Comparison of ENCODE assay signal across 13 cellular contexts in the genomic region with DNA sequence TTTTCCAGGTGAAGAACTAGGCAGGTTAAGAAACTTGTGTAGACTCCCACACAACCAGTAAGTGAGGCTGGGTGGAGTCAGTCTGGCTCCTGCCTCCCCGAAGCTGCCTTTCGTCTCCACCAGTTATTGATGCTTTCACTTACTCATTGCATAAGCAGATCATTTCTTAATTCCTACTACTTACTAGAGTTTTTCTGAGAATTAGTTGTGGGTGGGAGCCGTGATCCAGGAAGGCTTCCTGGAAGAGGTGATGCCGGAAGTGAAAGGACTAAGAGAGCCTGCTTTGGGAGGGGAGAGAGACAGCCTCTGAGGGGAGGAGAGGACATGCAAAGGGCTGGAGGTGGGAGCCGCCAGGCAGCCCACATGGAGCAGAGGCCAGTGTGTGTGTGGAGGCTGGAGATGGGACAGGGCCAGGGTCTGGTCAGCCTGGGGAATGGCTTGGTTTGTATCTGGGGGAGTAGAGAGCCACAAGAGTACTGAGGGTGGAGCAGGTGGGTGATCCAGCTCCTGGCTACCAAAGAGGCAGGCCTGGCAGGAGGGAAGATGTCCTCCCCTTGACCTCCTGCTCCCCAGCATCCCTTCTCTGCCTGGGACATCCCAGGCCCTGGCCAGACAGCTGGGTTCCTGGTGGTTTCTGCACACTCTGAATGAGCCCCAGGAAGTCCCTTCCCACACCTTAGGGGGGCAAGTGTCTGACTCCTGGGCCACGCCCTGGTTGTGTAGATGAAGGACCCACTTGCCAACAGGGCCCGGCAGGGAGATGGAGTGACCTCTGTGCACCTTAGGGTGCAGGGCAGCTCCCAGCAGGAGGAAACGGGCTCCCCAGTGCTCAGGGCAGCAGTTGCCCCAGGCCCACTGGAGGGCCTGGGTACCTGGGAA. TPM values are rescaled to one million over a fixed set of nuclear protein-coding genes. Genes with fewer than 3 reads are reported as not detected.
DNase-seq lines count a peak whose midpoint lies in the region; ATAC-seq and TF ChIP-seq lines count a peak whose summit lies in the region.
"Had no signal": no experiment of that assay in that cellular context is flagged by ENCODE, and none has a peak within 500 bp of the region (broad histone marks: within the 10 kb centered on the region; RNA-seq: fewer than 3 reads in every experiment).

No MANE protein-coding gene starts in this region.

- no peak for DNase-seq in activated CD4-positive, CD25-positive, alpha-beta regulatory T cell (lab: John Stamatoyannopoulos, UW)
- DNase-seq in activated CD8-positive, alpha-beta T cell treated with anti-CD3 and anti-CD28 coated beads, Interleukin-2, amount 10 ng/mL, durations not matched to agents 7 days and 5 days: peak; percentile 49
- DNase-seq in fibroblast of villous mesenchyme (ENCODE audit: low read depth) (peak; percentile 51), GM13977 (ENCODE audit: low spot score) (no peak)
- DNase-seq in stimulated activated naive B cell treated with anti-CD40 and anti-IgM and Interleukin-4, amounts not matched to agents 10 μg/mL and 1 μg/mL and 100 μg/mL, for 72 hours: no peak
- DNase-seq: esophagus squamous epithelium, NCI-H1417 treated with DMSO at 0.1 percent for 48 hours had no signal

- H3K9me3 Mint-ChIP-seq in activated CD8-positive, alpha-beta T cell treated with anti-CD3 and anti-CD28 coated beads, Interleukin-2, amount 10 ng/mL, durations not matched to agents 7 days and 5 days (ENCODE audit: insufficient read depth): no peaks in the 10 kb centered on the region
- peaks cover 0 to 4% of the 10 kb centered on the region in 2 donors for H3K9me3 Mint-ChIP-seq in stimulated activated naive B cell treated with anti-CD40 and anti-IgM and Interleukin-4, amounts not matched to agents 10 μg/mL and 1 μg/mL and 100 μg/mL, for 72 hours

- no peaks in the 10 kb centered on the region for H3K27me3 Mint-ChIP-seq in activated CD8-positive, alpha-beta T cell treated with anti-CD3 and anti-CD28 coated beads, Interleukin-2, amount 10 ng/mL, durations not matched to agents 7 days and 5 days (ENCODE audit: low read depth)
- H3K27me3 Mint-ChIP-seq in stimulated activated naive B cell treated with anti-CD40 and anti-IgM and Interleukin-4, amounts not matched to agents 10 μg/mL and 1 μg/mL and 100 μg/mL, for 72 hours: no peaks in the 10 kb centered on the region
- H3K27me3 Mint-ChIP-seq: progenitor cell of endocrine pancreas had no signal

- peaks cover 71% of the 10 kb centered on the region for H3K36me3 Mint-ChIP-seq in activated CD8-positive, alpha-beta T cell treated with anti-CD3 and anti-CD28 coated beads, Interleukin-2, amount 10 ng/mL, durations not matched to agents 7 days and 5 days (ENCODE audit: low read depth)
- peaks cover 27 to 48% of the 10 kb centered on the region in 2 donors for H3K36me3 Mint-ChIP-seq in stimulated activated naive B cell treated with anti-CD40 and anti-IgM and Interleukin-4, amounts not matched to agents 10 μg/mL and 1 μg/mL and 100 μg/mL, for 72 hours

- H3K27ac Mint-ChIP-seq in activated CD8-positive, alpha-beta T cell treated with anti-CD3 and anti-CD28 coated beads, Interleukin-2, amount 10 ng/mL, durations not matched to agents 7 days and 5 days: peak overlapping the region; percentile 83
- peak overlapping the region; percentile 27 for H3K27ac Mint-ChIP-seq in stimulated activated naive B cell treated with anti-CD40 and anti-IgM and Interleukin-4, amounts not matched to agents 10 μg/mL and 1 μg/mL and 100 μg/mL, for 72 hours
- H3K27ac Mint-ChIP-seq: progenitor cell of endocrine pancreas had no signal

- in situ Hi-C loops in GM13977 (cut with MboI; ENCODE audit: low pct_unique_long_range_greater_than_20kb, low sequenced_read_pairs, unreplicated experiment): no loop called here

- peaks cover 38% of the 10 kb centered on the region for H3K4me1 Mint-ChIP-seq in activated CD8-positive, alpha-beta T cell treated with anti-CD3 and anti-CD28 coated beads, Interleukin-2, amount 10 ng/mL, durations not matched to agents 7 days and 5 days (ENCODE audit: low read depth)
- H3K4me1 Mint-ChIP-seq in stimulated activated naive B cell treated with anti-CD40 and anti-IgM and Interleukin-4, amounts not matched to agents 10 μg/mL and 1 μg/mL and 100 μg/mL, for 72 hours: peaks cover 3 to 6% of the 10 kb centered on the region in 2 donors

- POLR2A ChIA-PET in activated CD8-positive, alpha-beta T cell treated with anti-CD3 and anti-CD28 coated beads, Interleukin-2, amount 10 ng/mL, durations not matched to agents 7 days and 5 days (lab: Charles Lee): interaction anchor here (0.6 to 4.5 kb wide), 3 partner anchors 12 to 19 kb away, joined by 3 to 22 read pairs (median 13); a partner anchor contains a TSS

- peak; percentile 88 to 90 for ATAC-seq in activated CD4-positive, CD25-positive, alpha-beta regulatory T cell treated with anti-CD3 and anti-CD28 coated beads, Interleukin-2, amount 50 U/mL, for 24 hours
- ATAC-seq in activated CD8-positive, alpha-beta T cell treated with anti-CD3 and anti-CD28 coated beads, Interleukin-2, amount 10 ng/mL, durations not matched to agents 7 days and 5 days: peak; percentile 62
- ATAC-seq in stimulated activated naive B cell treated with anti-CD40 and anti-IgM and Interleukin-4, amounts not matched to agents 10 μg/mL and 1 μg/mL and 100 μg/mL, for 72 hours (replicated peaks): no peak
- ATAC-seq in HG02571 (IDR thresholded peaks at IDR 0.05; ENCODE audit: unreplicated experiment) (no peak), HG03045 (IDR thresholded peaks at IDR 0.05; ENCODE audit: unreplicated experiment) (no peak)
- ATAC-seq: body of pancreas had no signal

- CTCF ChIA-PET in activated CD8-positive, alpha-beta T cell treated with anti-CD3 and anti-CD28 coated beads, Interleukin-2, amount 10 ng/mL, durations not matched to agents 7 days and 5 days (lab: Charles Lee): interaction anchor here (1.0 to 1.6 kb wide), 4 partner anchors 9 to 80 kb away, joined by 3 to 5 read pairs (median 4); no protein-coding TSS in a partner anchor

- TF ChIP-seq CTCF in fibroblast of villous mesenchyme (IDR thresholded peaks at IDR 0.05; ENCODE audit: insufficient read depth, low read depth, low read length): no peak
- TF ChIP-seq CTCF in GM13977 (IDR thresholded peaks at IDR 0.05; ENCODE audit: extremely low read depth, insufficient read depth, missing control alignments): no peak

- peak overlapping the region; percentile 49 for H3K4me3 Mint-ChIP-seq in activated CD8-positive, alpha-beta T cell treated with anti-CD3 and anti-CD28 coated beads, Interleukin-2, amount 10 ng/mL, durations not matched to agents 7 days and 5 days
- no peak overlapping the region for H3K4me3 Mint-ChIP-seq in stimulated activated naive B cell treated with anti-CD40 and anti-IgM and Interleukin-4, amounts not matched to agents 10 μg/mL and 1 μg/mL and 100 μg/mL, for 72 hours

- H3K4me3 ChIP-seq in fibroblast of villous mesenchyme (ENCODE audit: low read depth, low read length): no peak overlapping the region
- H3K4me3 ChIP-seq: body of pancreas, esophagus squamous epithelium had no signal

RNA-seq across cellular contexts. Expression of a gene that starts 12.2 kb away (rescaled TPM):
- total RNA-seq in activated CD8-positive, alpha-beta T cell treated with anti-CD3 and anti-CD28 coated beads, Interleukin-2, amount 10 ng/mL, durations not matched to agents 7 days and 5 days: 10 to 100 TPM; 51.7 to 55.4 TPM
- 35.8 and 45.1 TPM in 2 replicates for total RNA-seq in fibroblast of villous mesenchyme

RNA-seq across cellular contexts. Expression of a gene that starts 25.3 kb away (rescaled TPM):
- 10 to 100 TPM; 57.9 to 59.6 TPM for total RNA-seq in activated CD8-positive, alpha-beta T cell treated with anti-CD3 and anti-CD28 coated beads, Interleukin-2, amount 10 ng/mL, durations not matched to agents 7 days and 5 days
- total RNA-seq in fibroblast of villous mesenchyme: 3.2 and 12.1 TPM in 2 replicates
- total RNA-seq: A172 had no signal

RNA-seq across cellular contexts. Expression of a gene that starts 50.2 kb away (rescaled TPM):
- total RNA-seq in activated CD8-positive, alpha-beta T cell treated with anti-CD3 and anti-CD28 coated beads, Interleukin-2, amount 10 ng/mL, durations not matched to agents 7 days and 5 days: 10 to 100 TPM; 20.8 to 21.1 TPM
- 30.3 and 33.7 TPM in 2 replicates for total RNA-seq in fibroblast of villous mesenchyme

Comparison
In these comparisons a context has a peak if more than half of its experiments do, and no peak if none do; other contexts are left out.
1. ATAC-seq: peak in activated CD4-positive, CD25-positive, alpha-beta regulatory T cell treated with anti-CD3 and anti-CD28 coated beads, Interleukin-2, amount 50 U/mL, for 24 hours (2 of 2) and activated CD8-positive, alpha-beta T cell treated with anti-CD3 and anti-CD28 coated beads, Interleukin-2, amount 10 ng/mL, durations not matched to agents 7 days and 5 days (single experiment); none in stimulated activated naive B cell treated with anti-CD40 and anti-IgM and Interleukin-4, amounts not matched to agents 10 μg/mL and 1 μg/mL and 100 μg/mL, for 72 hours (0 of 2), HG02571 (single experiment) and HG03045 (single experiment).
2. DNase-seq: peak in activated CD8-positive, alpha-beta T cell treated with anti-CD3 and anti-CD28 coated beads, Interleukin-2, amount 10 ng/mL, durations not matched to agents 7 days and 5 days (single experiment) and fibroblast of villous mesenchyme (single experiment); none in activated CD4-positive, CD25-positive, alpha-beta regulatory T cell (0 of 4), stimulated activated naive B cell treated with anti-CD40 and anti-IgM and Interleukin-4, amounts not matched to agents 10 μg/mL and 1 μg/mL and 100 μg/mL, for 72 hours (single experiment) and GM13977 (single experiment).